In genomic region chr18:3585656-3586509, GRCh38 we compare ENCODE assay signal across 1 cellular context.
A peak's percentile ranks its signal among the peaks of the same experiment; 100 is the strongest.
TF ChIP-seq lines count a peak whose summit lies in the region.

No MANE protein-coding gene starts in this region.

TF ChIP-seq in K562, 482 proteins besides CTCF, POLR2A, EP300 and RAD21 (continued from another document and continues in another):
- no peak for TF ChIP-seq ZBTB40 (IDR thresholded peaks at IDR 0.05)
- TF ChIP-seq ZBTB40 (CRISPR knock-in tag; IDR thresholded peaks at IDR 0.05), result no peak
- no peak for TF ChIP-seq PPARD (CRISPR knock-in tag; IDR thresholded peaks at IDR 0.05)
- TF ChIP-seq HMG20B (CRISPR knock-in tag; IDR thresholded peaks at IDR 0.05), result no peak
- TF ChIP-seq ZFP30 (CRISPR knock-in tag; IDR thresholded peaks at IDR 0.05; ENCODE audit: borderline replicate concordance), result no peak
- TF ChIP-seq ZNF23 (CRISPR knock-in tag; IDR thresholded peaks at IDR 0.05), result no peak
- TF ChIP-seq NR3C1 (CRISPR knock-in tag; IDR thresholded peaks at IDR 0.05), result no peak
- no peak for TF ChIP-seq E2F3 (CRISPR knock-in tag; IDR thresholded peaks at IDR 0.05)
- TF ChIP-seq ZNF212 (CRISPR knock-in tag; IDR thresholded peaks at IDR 0.05), result no peak
- no peak for TF ChIP-seq ZNF239 (CRISPR knock-in tag; IDR thresholded peaks at IDR 0.05)
- no peak for TF ChIP-seq ID3 (CRISPR knock-in tag; IDR thresholded peaks at IDR 0.05)
- no peak for TF ChIP-seq ID3 (tag; IDR thresholded peaks at IDR 0.05)
- TF ChIP-seq FOXP4 (CRISPR knock-in tag; IDR thresholded peaks at IDR 0.05; ENCODE audit: borderline replicate concordance), result no peak
- TF ChIP-seq DIDO1 (tag; IDR thresholded peaks at IDR 0.05; ENCODE audit: low read depth), result no peak
- TF ChIP-seq ZZZ3 (IDR thresholded peaks at IDR 0.05), result no peak
- peak; percentile 63 to 64 for TF ChIP-seq NRF1 (conservative IDR thresholded peaks at IDR 0.05 in 1 of 2, IDR thresholded peaks at IDR 0.05 in 1 of 2)
- no peak for TF ChIP-seq MCM7 (IDR thresholded peaks at IDR 0.05)
- TF ChIP-seq HOXB6 (CRISPR knock-in tag; IDR thresholded peaks at IDR 0.05; ENCODE audit: borderline replicate concordance), result no peak
- no peak for TF ChIP-seq XRCC3 (IDR thresholded peaks at IDR 0.05)
- TF ChIP-seq BCLAF1 (IDR thresholded peaks at IDR 0.05; ENCODE audit: borderline replicate concordance in 1 of 2, control insufficient read depth in 1 of 2, low read depth in 2 of 2, low read length in 1 of 2), result no peak
- TF ChIP-seq ZSCAN32 (CRISPR knock-in tag; IDR thresholded peaks at IDR 0.05), result 0 out of 2 replicates have a peak, but pooled peaks have one; percentile 31
- TF ChIP-seq MAFG (tag; conservative IDR thresholded peaks at IDR 0.05), result no peak
- TF ChIP-seq ZNF184 (CRISPR knock-in tag; IDR thresholded peaks at IDR 0.05), result no peak
- peak; percentile 74 for TF ChIP-seq CREM (IDR thresholded peaks at IDR 0.05; ENCODE audit: low read depth)
- no peak for TF ChIP-seq TCFL5 (CRISPR knock-in tag; conservative IDR thresholded peaks at IDR 0.05)
- peak; percentile 80 for TF ChIP-seq ZNF263 (CRISPR knock-in tag; IDR thresholded peaks at IDR 0.05; ENCODE audit: borderline replicate concordance)
- no peak for TF ChIP-seq RUNX1 (IDR thresholded peaks at IDR 0.05; ENCODE audit: low read depth)
- TF ChIP-seq NFXL1 (CRISPR knock-in tag; IDR thresholded peaks at IDR 0.05), result no peak
- no peak for TF ChIP-seq SMARCC2 (IDR thresholded peaks at IDR 0.05; ENCODE audit: low read depth)
- no peak for TF ChIP-seq ZNF512 (tag; IDR thresholded peaks at IDR 0.05)
- no peak for TF ChIP-seq SRSF3 (IDR thresholded peaks at IDR 0.05; ENCODE audit: insufficient read depth, low read length)
- TF ChIP-seq USF2 (CRISPR knock-in tag; IDR thresholded peaks at IDR 0.05), result no peak
- no peak for TF ChIP-seq ZNF707 (CRISPR knock-in tag; conservative IDR thresholded peaks at IDR 0.05)
- no peak for TF ChIP-seq ZFX (CRISPR knock-in tag; IDR thresholded peaks at IDR 0.05)
- TF ChIP-seq SOX6 (IDR thresholded peaks at IDR 0.05), result peak; percentile 97
- no peak for TF ChIP-seq ZNF668 (CRISPR knock-in tag; IDR thresholded peaks at IDR 0.05)
- peak; percentile 35; the same call in 1 of the 2 replicates for TF ChIP-seq HMGXB4 (CRISPR knock-in tag; IDR thresholded peaks at IDR 0.05)
- no peak for TF ChIP-seq RBM25 (IDR thresholded peaks at IDR 0.05; ENCODE audit: low read depth, low read length, severe bottlenecking)
- TF ChIP-seq ZBTB33 (CRISPR knock-in tag; IDR thresholded peaks at IDR 0.05), result 0 out of 2 replicates have a peak, but pooled peaks have one; percentile 36
- TF ChIP-seq HNRNPUL1 (IDR thresholded peaks at IDR 0.05; ENCODE audit: low read length), result no peak
- no peak for TF ChIP-seq ZNF12 (CRISPR knock-in tag; IDR thresholded peaks at IDR 0.05)
- no peak for TF ChIP-seq ARID3B (CRISPR knock-in tag; IDR thresholded peaks at IDR 0.05; ENCODE audit: borderline replicate concordance)
- no peak for TF ChIP-seq HMG20A (CRISPR knock-in tag; conservative IDR thresholded peaks at IDR 0.05)
